ENCODE assay signal across 8 cellular contexts in the genomic region with DNA sequence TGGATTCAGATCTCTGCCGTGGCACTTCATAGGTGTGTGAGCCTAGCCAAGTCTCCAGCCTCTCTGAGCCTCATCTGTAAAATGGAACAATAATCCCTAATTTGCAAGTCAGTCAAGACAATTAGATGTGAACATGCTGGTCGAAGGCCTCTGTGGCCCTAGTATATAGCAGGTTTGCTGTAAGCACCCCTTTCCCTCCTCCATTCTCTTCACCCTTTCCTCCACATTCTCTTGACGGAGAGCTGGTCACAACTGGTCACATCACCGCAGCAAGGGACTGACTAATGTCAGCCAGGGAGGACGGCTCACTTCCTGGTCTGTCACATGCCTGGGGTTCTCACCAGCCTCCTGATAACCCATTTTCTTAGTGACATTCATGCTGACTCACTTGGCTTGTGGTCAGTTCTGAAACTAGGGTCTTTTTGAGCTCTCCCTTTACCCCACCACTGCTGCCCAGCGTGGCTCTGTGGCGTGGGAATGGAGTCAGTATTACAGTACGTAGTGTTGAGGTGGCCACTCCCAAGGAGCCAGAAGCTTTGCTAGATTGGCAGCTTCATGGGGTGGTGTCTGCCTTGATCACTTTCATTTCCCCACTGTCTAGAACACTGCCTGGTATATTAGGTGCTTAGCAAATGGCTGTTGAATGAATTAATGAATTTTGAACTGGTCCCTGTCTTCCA. TPM values are rescaled to one million over a fixed set of nuclear protein-coding genes. Genes with fewer than 3 reads are reported as not detected.
DNase-seq lines count a peak whose midpoint lies in the region; ATAC-seq lines count a peak whose summit lies in the region.

No MANE protein-coding gene starts in this region.

- no peak overlapping the region for H3K4me3 Mint-ChIP-seq in naive thymus-derived CD8-positive, alpha-beta T cell

- ATAC-seq in GM19043 (IDR thresholded peaks at IDR 0.05; ENCODE audit: low read depth, unreplicated experiment) (peak; percentile 70), HG03354 (IDR thresholded peaks at IDR 0.05; ENCODE audit: poor library complexity, severe bottlenecking, unreplicated experiment) (peak; percentile 74)
- ATAC-seq in naive thymus-derived CD8-positive, alpha-beta T cell, result no peak

- peaks cover 19 to 53% (median 38%) of the 10 kb centered on the region in 4 donors for H3K4me1 Mint-ChIP-seq in naive thymus-derived CD8-positive, alpha-beta T cell

- peak overlapping the region; percentile 11 for H3K27ac ChIP-seq in angular gyrus (ENCODE audit: low read depth, low read length)

- DNase-seq in AG08395 (ENCODE audit: low spot score) (peak; percentile 53), Kasumi-1 (lab: John Stamatoyannopoulos, UW) (no peak), NCI-H2227 (lab: John Stamatoyannopoulos, UW; ENCODE audit: unreplicated experiment) (no peak), DMS 273 (lab: John Stamatoyannopoulos, UW; ENCODE audit: unreplicated experiment) (no peak)
- DNase-seq in naive thymus-derived CD8-positive, alpha-beta T cell, result peak in 1 of 10 donors; percentile 19

- POLR2A ChIA-PET in naive thymus-derived CD8-positive, alpha-beta T cell (lab: Charles Lee), result interaction anchor here (0.6 kb wide), 1 partner anchor 769 kb away, joined by 4 read pairs; no protein-coding TSS in a partner anchor

- no peaks in the 10 kb centered on the region for H3K9me3 Mint-ChIP-seq in naive thymus-derived CD8-positive, alpha-beta T cell

- H3K36me3 Mint-ChIP-seq in naive thymus-derived CD8-positive, alpha-beta T cell, result peaks cover 0 to 25% (median 2%) of the 10 kb centered on the region in 3 donors

- H3K27me3 Mint-ChIP-seq in naive thymus-derived CD8-positive, alpha-beta T cell, result no peaks in the 10 kb centered on the region

- peak overlapping the region in 8 of 10 donors; percentile 22 to 91 (median 48) for H3K27ac Mint-ChIP-seq in naive thymus-derived CD8-positive, alpha-beta T cell

RNA-seq across cellular contexts. Expression of a gene that starts 47.8 kb away (rescaled TPM):
- total RNA-seq in naive thymus-derived CD8-positive, alpha-beta T cell, result 10 to 100 TPM; 68.0 to 74.4 TPM
- 10 to 100 TPM; 18.4 to 23.8 (median 21.5) TPM for polyA plus RNA-seq in naive thymus-derived CD8-positive, alpha-beta T cell

Comparison
In these comparisons a context has a peak if more than half of its experiments do, and no peak if none do; other contexts are left out.
1. ATAC-seq: peak in GM19043 (single experiment) and HG03354 (single experiment); none in naive thymus-derived CD8-positive, alpha-beta T cell (0 of 2).